11 cellular contexts compared by ENCODE assay signal in genomic region chr1:56903778-56904177, GRCh38. TPM values are rescaled to one million over a fixed set of nuclear protein-coding genes. Genes with fewer than 3 reads are reported as not detected.
"Had no signal": no experiment of that assay in that cellular context is flagged by ENCODE, and none has a peak within 500 bp of the region (broad histone marks: within the 10 kb centered on the region; RNA-seq: fewer than 3 reads in every experiment).

No MANE protein-coding gene starts in this region.

- H3K9me3 ChIP-seq: HAP-1 had no signal

- H3K4me3 ChIP-seq: GM23248, HAP-1, K562 had no signal

- H3K4me1 ChIP-seq: HAP-1 had no signal

- H3K27ac ChIP-seq: GM23248, HL-60 had no signal

- ATAC-seq: HCT116, K562 had no signal

- H3K36me3 ChIP-seq: HAP-1 had no signal

- H2AFZ ChIP-seq: GM23248 had no signal

- H3K9me3 Mint-ChIP-seq: HFFc6 had no signal

- H3K9ac ChIP-seq: GM23248 had no signal

- H3K27ac Mint-ChIP-seq: HFFc6 had no signal

- DNase-seq: GM23248, GOT3, H7, HFFc6, IMR-90 had no signal

- FAIRE-seq: K562 had no signal

- H3K4me3 Mint-ChIP-seq: HFFc6 had no signal

RNA-seq across cellular contexts. Expression of gene C8A, which starts 49.2 kb away (rescaled TPM):
- total RNA-seq: GM23248, H4, H7, HFFc6, HT1080, IMR-90 had no signal
- polyA plus RNA-seq: GM23248, IMR-90, K562 had no signal
